In genomic region chr4:83858121-83858520, GRCh38 we compare ENCODE assay signal across 18 cellular contexts.
"Had no signal": no experiment of that assay in that cellular context is flagged by ENCODE, and none has a peak within 500 bp of the region (broad histone marks: within the 10 kb centered on the region; RNA-seq: fewer than 3 reads in every experiment).

No MANE protein-coding gene starts in this region.

- FAIRE-seq: kidney had no signal

- H3K9me3 ChIP-seq: adrenal gland, gastrocnemius medialis, heart left ventricle, left ventricle myocardium inferior, thyroid gland had no signal

- H3K4me3 ChIP-seq: adrenal gland, cardiac muscle cell, gastrocnemius medialis, heart left ventricle, left ventricle myocardium inferior, thyroid gland had no signal

- ATAC-seq: esophagus mucosa, gastrocnemius medialis, heart left ventricle had no signal

- H3K27me3 ChIP-seq: adrenal gland, cardiac muscle cell, gastrocnemius medialis, thyroid gland had no signal

- DNase-seq: activated CD4-positive, alpha-beta T cell treated with anti-CD3 and anti-CD28 coated beads, Interleukin-2, amount 50 U/mL, for 4 hours; activated gamma-delta T cell; adrenal gland; effector CD8-positive, alpha-beta T cell; gastrocnemius medialis; heart left ventricle; kidney; left ventricle myocardium inferior; occipital lobe; retina; stimulated activated CD4-positive, alpha-beta T cell treated with anti-CD3 and anti-CD28 coated beads, Interleukin-12 subunit alpha, Interleukin-12 subunit beta, amount 100 ng/mL, for 4 hours; stimulated activated CD4-positive, alpha-beta T cell treated with anti-CD3 and anti-CD28 coated beads, Interleukin-1b, Interleukin-23, amount 100 ng/mL, for 48 hours; stimulated activated CD8-positive, alpha-beta memory T cell treated with anti-CD3 and anti-CD28 coated beads, Interleukin-4, amount 100 ng/mL, for 48 hours; stimulated activated naive CD4-positive, alpha-beta T cell treated with Interleukin-2 at 50 U/mL for 16 hours; thyroid gland; WERI-Rb-1 had no signal

- H3K27ac ChIP-seq: adrenal gland, cardiac muscle cell, gastrocnemius medialis, heart left ventricle, left ventricle myocardium inferior, thyroid gland, WERI-Rb-1 had no signal

- H3K4me1 ChIP-seq: adrenal gland, gastrocnemius medialis, heart left ventricle, left ventricle myocardium inferior, thyroid gland had no signal

- H3K36me3 ChIP-seq: adrenal gland, cardiac muscle cell, gastrocnemius medialis, heart left ventricle, left ventricle myocardium inferior, thyroid gland, WERI-Rb-1 had no signal
